ENCODE assay signal across 27 cellular contexts in genomic region chr4:53858744-53859143, GRCh38.
"Had no signal": no experiment of that assay in that cellular context is flagged by ENCODE, and none has a peak within 500 bp of the region (broad histone marks: within the 10 kb centered on the region; RNA-seq: fewer than 3 reads in every experiment).

No MANE protein-coding gene starts in this region.

- H3K36me3 ChIP-seq: colonic mucosa, esophagus muscularis mucosa, esophagus squamous epithelium, gastrocnemius medialis, gastroesophageal sphincter, heart left ventricle, heart right ventricle had no signal

- H3K4me3 ChIP-seq: colonic mucosa, coronary artery, dorsolateral prefrontal cortex, esophagus muscularis mucosa, esophagus squamous epithelium, gastrocnemius medialis, gastroesophageal sphincter, heart left ventricle, heart right ventricle had no signal

- H3K9me3 Mint-ChIP-seq: dendritic cell treated with granulocyte-macrophage colony-stimulating factor and Interleukin-4, amounts not matched to agents 40 ng/mL and 50 ng/mL, for 4 days; effector memory CD8-positive, alpha-beta T cell; endodermal cell had no signal

- DNase-seq: colonic mucosa; cortex of kidney; dermis blood vessel endothelial cell; dorsolateral prefrontal cortex; effector CD4-positive, alpha-beta T cell; effector CD8-positive, alpha-beta T cell; effector memory CD4-positive, alpha-beta T cell; effector memory CD8-positive, alpha-beta T cell; endodermal cell; erythroblast; esophagus squamous epithelium; foreskin fibroblast; foreskin keratinocyte; foreskin melanocyte; gastrocnemius medialis; glutamatergic neuron; head of caudate nucleus; heart left ventricle; heart right ventricle had no signal

- H3K27ac Mint-ChIP-seq: dendritic cell treated with granulocyte-macrophage colony-stimulating factor and Interleukin-4, amounts not matched to agents 40 ng/mL and 50 ng/mL, for 4 days; effector memory CD8-positive, alpha-beta T cell; endodermal cell had no signal

- H3K4me1 ChIP-seq: colonic mucosa, foreskin keratinocyte, gastrocnemius medialis, gastroesophageal sphincter had no signal

- ATAC-seq: effector memory CD8-positive, alpha-beta T cell; esophagus mucosa; foreskin keratinocyte; gastrocnemius medialis; gastroesophageal sphincter; heart left ventricle; heart right ventricle had no signal

- FAIRE-seq: endometrium, frontal cortex had no signal

- H3K9me3 ChIP-seq: colonic mucosa, esophagus squamous epithelium, gastrocnemius medialis had no signal

- H3K27me3 ChIP-seq: colonic mucosa, esophagus muscularis mucosa, esophagus squamous epithelium, gastrocnemius medialis, gastroesophageal sphincter, heart left ventricle, heart right ventricle had no signal

- H3K4me3 Mint-ChIP-seq: dendritic cell treated with granulocyte-macrophage colony-stimulating factor and Interleukin-4, amounts not matched to agents 40 ng/mL and 50 ng/mL, for 4 days; effector memory CD8-positive, alpha-beta T cell; endodermal cell had no signal

- H3K27me3 Mint-ChIP-seq: dendritic cell treated with granulocyte-macrophage colony-stimulating factor and Interleukin-4, amounts not matched to agents 40 ng/mL and 50 ng/mL, for 4 days had no signal

- H3K27ac ChIP-seq: colonic mucosa, coronary artery, dorsolateral prefrontal cortex, epithelial cell of prostate, esophagus muscularis mucosa, esophagus squamous epithelium, foreskin keratinocyte, gastrocnemius medialis, gastroesophageal sphincter, heart left ventricle, heart right ventricle had no signal
